ENCODE assay signal across 10 cellular contexts in genomic region chr10:5089869-5090268, GRCh38. TPM values are rescaled to one million over a fixed set of nuclear protein-coding genes. Genes with fewer than 3 reads are reported as not detected.
DNase-seq lines count a peak whose midpoint lies in the region; ATAC-seq and TF ChIP-seq lines count a peak whose summit lies in the region.
"Had no signal": no experiment of that assay in that cellular context is flagged by ENCODE, and none has a peak within 500 bp of the region (broad histone marks: within the 10 kb centered on the region; RNA-seq: fewer than 3 reads in every experiment).

No MANE protein-coding gene starts in this region.

- no peak overlapping the region for H3K27ac ChIP-seq in CD4-positive, CD25-positive, alpha-beta regulatory T cell (ENCODE audit: insufficient read depth, low read length, poor library complexity, severe bottlenecking)
- no peak overlapping the region for H3K27ac ChIP-seq in H9 (ENCODE audit: insufficient read length, low read depth, low read length)
- no peak overlapping the region for H3K27ac ChIP-seq in Panc1 (ENCODE audit: low read length)
- no peak overlapping the region for H3K27ac ChIP-seq in foreskin keratinocyte
- H3K27ac ChIP-seq in suprapubic skin, result no peak overlapping the region
- H3K27ac ChIP-seq in tibial nerve, result no peak overlapping the region
- H3K27ac ChIP-seq: skin epidermis had no signal

- no peak overlapping the region for H3K9ac ChIP-seq in H9 (ENCODE audit: extremely low read depth, insufficient read length, low read length)

- H4K91ac ChIP-seq in H9 (ENCODE audit: insufficient read length, low read depth, low read length), result no peak overlapping the region

- H3K23me2 ChIP-seq in H9 (ENCODE audit: insufficient read length, low read depth, low read length, poor library complexity, severe bottlenecking), result no peaks in the 10 kb centered on the region

- no CpG with 5 or more reads among the region's 4 CpGs for WGBS in H9 (ENCODE audit: extremely low coverage, insufficient read length, low lambda C conversion rate)
- 64% methylated on average over 4 of the region's 4 CpGs for WGBS in suprapubic skin
- 48 to 54% methylated on average over 4 of the region's 4 CpGs for WGBS in tibial nerve, 2 donors

- no peak overlapping the region for H2BK20ac ChIP-seq in H9 (ENCODE audit: low read depth, low read length, poor library complexity, severe bottlenecking)

- H3K4me1 ChIP-seq in CD4-positive, CD25-positive, alpha-beta regulatory T cell (ENCODE audit: control insufficient read depth, insufficient read depth, low read length, poor library complexity, severe bottlenecking), result no peaks in the 10 kb centered on the region
- H3K4me1 ChIP-seq in H9 (ENCODE audit: insufficient read depth, low read length), result no peaks in the 10 kb centered on the region; the same call in 1 of the 2 replicates
- no peaks in the 10 kb centered on the region for H3K4me1 ChIP-seq in Panc1 (ENCODE audit: control insufficient read depth, insufficient read depth, low read length)
- H3K4me1 ChIP-seq in foreskin keratinocyte, result peaks cover 5% of the 10 kb centered on the region
- peaks cover 3% of the 10 kb centered on the region for H3K4me1 ChIP-seq in suprapubic skin
- no peaks in the 10 kb centered on the region for H3K4me1 ChIP-seq in tibial nerve

- H3K79me1 ChIP-seq in H9 (ENCODE audit: insufficient read depth, low read depth, low read length, poor library complexity, severe bottlenecking), result no peaks in the 10 kb centered on the region

- H3K56ac ChIP-seq in H9 (ENCODE audit: insufficient read length, low read depth, low read length), result no peak overlapping the region

- no peaks in the 10 kb centered on the region for H3K79me2 ChIP-seq in H9 (ENCODE audit: insufficient read depth, low read length)

- H3K36me3 Mint-ChIP-seq in CD4-positive, CD25-positive, alpha-beta regulatory T cell, result no peaks in the 10 kb centered on the region
- H3K36me3 Mint-ChIP-seq in H9 (ENCODE audit: insufficient read depth in 1 of 3, low read depth in 3 of 3), result no peaks in the 10 kb centered on the region; a peak in 2 of 7 replicates

- no peak for TF ChIP-seq EP300 in suprapubic skin (IDR thresholded peaks at IDR 0.05)
- no peak for TF ChIP-seq EP300 in tibial nerve (IDR thresholded peaks at IDR 0.05)

- POLR2A ChIA-PET in Panc1 (lab: Charles Lee), result no interaction called here

- H3K4me3 Mint-ChIP-seq in CD4-positive, CD25-positive, alpha-beta regulatory T cell, result no peak overlapping the region
- H3K4me3 Mint-ChIP-seq in H9, result no peak overlapping the region
- H3K4me3 Mint-ChIP-seq: activated naive CD8-positive, alpha-beta T cell had no signal

- peaks cover 0 to 11% (median 6%) of the 10 kb centered on the region in 7 donors for H3K9me3 Mint-ChIP-seq in CD4-positive, CD25-positive, alpha-beta regulatory T cell
- H3K9me3 Mint-ChIP-seq in H9, result peaks cover 15 to 47% of the 10 kb centered on the region in 2 experiments

- no peak overlapping the region for H3K4me2 ChIP-seq in H9 (ENCODE audit: insufficient read depth, insufficient read length, low read length)

- no TSS peak for BruUV-seq in Panc1 (replicated peaks; lab: Mats Ljungman, UMichigan)

- H2AFZ ChIP-seq in H9 (ENCODE audit: low read length), result no peak overlapping the region

- TF ChIP-seq CTCF in H9 (conservative IDR thresholded peaks at IDR 0.05) (peak; percentile 64), Panc1 (IDR thresholded peaks at IDR 0.05) (peak; percentile 63), foreskin keratinocyte (conservative IDR thresholded peaks at IDR 0.05) (peak; percentile 73), suprapubic skin (IDR thresholded peaks at IDR 0.05) (no peak), tibial nerve (IDR thresholded peaks at IDR 0.05) (no peak)

- H4K8ac ChIP-seq in H9 (replicated peaks; ENCODE audit: insufficient read length, low read depth, low read length), result no peak overlapping the region

- ATAC-seq in CD4-positive, CD25-positive, alpha-beta regulatory T cell (ENCODE audit: low read depth in 2 of 2), result no peak
- ATAC-seq in Panc1 (no peak), foreskin keratinocyte (peak; percentile 78), HG03565 (IDR thresholded peaks at IDR 0.05; ENCODE audit: unreplicated experiment) (no peak)

- H3K4me3 ChIP-seq in CD4-positive, CD25-positive, alpha-beta regulatory T cell (ENCODE audit: low read depth, low read length), result no peak overlapping the region
- H3K4me3 ChIP-seq in Panc1 (ENCODE audit: low read depth in 2 of 2, low read length in 2 of 2) (no peak overlapping the region), suprapubic skin (no peak overlapping the region), tibial nerve (no peak overlapping the region)
- H3K4me3 ChIP-seq: skin epidermis had no signal

- H2BK15ac ChIP-seq in H9 (ENCODE audit: low read depth, low read length), result no peak overlapping the region

- no peak for TF ChIP-seq POLR2A in suprapubic skin (IDR thresholded peaks at IDR 0.05)
- no peak for TF ChIP-seq POLR2A in tibial nerve (IDR thresholded peaks at IDR 0.05)

- no peak overlapping the region for H3K27ac Mint-ChIP-seq in CD4-positive, CD25-positive, alpha-beta regulatory T cell
- H3K27ac Mint-ChIP-seq in H9, result no peak overlapping the region
- H3K27ac Mint-ChIP-seq: activated naive CD8-positive, alpha-beta T cell had no signal

- DNase-seq in CD4-positive, CD25-positive, alpha-beta regulatory T cell, result peak in 2 of 3 donors; percentile 20 to 70
- DNase-seq in H9, result peak; percentile 36
- DNase-seq in Panc1 (ENCODE audit: low read depth, low spot score), result no peak
- DNase-seq in foreskin keratinocyte, result peak; percentile 58 to 90
- no peak for DNase-seq in suprapubic skin (ENCODE audit: low spot score in 2 of 2)
- no peak for DNase-seq in NCI-H1105 treated with DMSO at 0.1 percent for 48 hours (lab: John Stamatoyannopoulos, UW)
- no peak for DNase-seq in tibial nerve (ENCODE audit: low spot score in 2 of 2)

- intact Hi-C loops in Panc1 (cut with micrococcal nuclease; ENCODE audit: unreplicated experiment), result no loop called here

- no peak overlapping the region for H2BK120ac ChIP-seq in H9 (ENCODE audit: low read depth, low read length, poor library complexity, severe bottlenecking)

- H3K36me3 ChIP-seq in CD4-positive, CD25-positive, alpha-beta regulatory T cell (ENCODE audit: control insufficient read depth, insufficient read depth, low read length), result no peaks in the 10 kb centered on the region
- H3K36me3 ChIP-seq in Panc1 (ENCODE audit: control insufficient read depth, insufficient read depth, low read length) (no peaks in the 10 kb centered on the region), suprapubic skin (no peaks in the 10 kb centered on the region), tibial nerve (no peaks in the 10 kb centered on the region)

- H4K5ac ChIP-seq in H9 (ENCODE audit: insufficient read length, low read depth, low read length), result no peak overlapping the region

- H3K9me3 ChIP-seq in CD4-positive, CD25-positive, alpha-beta regulatory T cell (ENCODE audit: control insufficient read depth in 2 of 2, low read length in 2 of 2), result peaks cover 0 to 5% of the 10 kb centered on the region in 2 experiments
- H3K9me3 ChIP-seq in H9 (ENCODE audit: control insufficient read depth, low read depth, low read length), result no peaks in the 10 kb centered on the region
- H3K9me3 ChIP-seq in Panc1 (ENCODE audit: control insufficient read depth, insufficient read depth, low read depth, low read length), result no peaks in the 10 kb centered on the region
- peaks cover 4% of the 10 kb centered on the region for H3K9me3 ChIP-seq in suprapubic skin
- peaks cover 0 to 11% (median 5%) of the 10 kb centered on the region in 4 donors for H3K9me3 ChIP-seq in tibial nerve

- no peaks in the 10 kb centered on the region for H4K20me1 ChIP-seq in H9 (ENCODE audit: control insufficient read depth, insufficient read depth, insufficient read length)

- no peak overlapping the region for H2AK5ac ChIP-seq in H9 (ENCODE audit: insufficient read length, low read length)

- no peak overlapping the region for H3K23ac ChIP-seq in H9 (ENCODE audit: insufficient read length, low read depth, low read length)

- no peak overlapping the region for H2BK5ac ChIP-seq in H9 (ENCODE audit: insufficient read length, low read length)

- H3K18ac ChIP-seq in H9 (ENCODE audit: insufficient read length, low read depth, low read length), result no peak overlapping the region

- H2BK12ac ChIP-seq in H9 (ENCODE audit: insufficient read length, low read depth, low read length), result no peak overlapping the region

- peaks cover 0 to 7% (median 3%) of the 10 kb centered on the region in 4 donors for H3K4me1 Mint-ChIP-seq in CD4-positive, CD25-positive, alpha-beta regulatory T cell
- H3K4me1 Mint-ChIP-seq in H9, result peaks cover 0 to 4% of the 10 kb centered on the region in 2 experiments; a peak in 3 of 4 replicates

- H3T11ph ChIP-seq in H9 (ENCODE audit: low read length), result no peak overlapping the region

- H3K27me3 ChIP-seq in CD4-positive, CD25-positive, alpha-beta regulatory T cell (ENCODE audit: control insufficient read depth, insufficient read depth, low read length), result peaks cover 10% of the 10 kb centered on the region
- H3K27me3 ChIP-seq in H9 (ENCODE audit: insufficient read depth, low read length) (no peaks in the 10 kb centered on the region), Panc1 (ENCODE audit: control insufficient read depth, insufficient read depth, low read length) (no peaks in the 10 kb centered on the region), foreskin keratinocyte (no peaks in the 10 kb centered on the region), suprapubic skin (no peaks in the 10 kb centered on the region), tibial nerve (no peaks in the 10 kb centered on the region)

- H3K27me3 Mint-ChIP-seq in CD4-positive, CD25-positive, alpha-beta regulatory T cell, result peaks cover 4% of the 10 kb centered on the region
- no peaks in the 10 kb centered on the region for H3K27me3 Mint-ChIP-seq in H9 (ENCODE audit: low read depth)

- in situ Hi-C loops in Panc1 (cut with HindIII; ENCODE audit: low pct_unique_long_range_greater_than_20kb, low sequenced_read_pairs), result no loop called here

- CTCF ChIA-PET in Panc1 (lab: Charles Lee), result no interaction called here

- H3K14ac ChIP-seq in H9 (ENCODE audit: insufficient read depth, low read length), result no peak overlapping the region

- no peak overlapping the region for H3K4ac ChIP-seq in H9 (ENCODE audit: low read depth, low read length)

RNA-seq across cellular contexts. Expression of gene AKR1C3, which starts 4.3 kb away (rescaled TPM):
- total RNA-seq in CD4-positive, CD25-positive, alpha-beta regulatory T cell, result 7.4 TPM
- polyA plus RNA-seq in CD4-positive, CD25-positive, alpha-beta regulatory T cell, result 10 to 100 TPM in 3 of 4 donors, 1 to 10 TPM in 1; 8.9 to 49.6 (median 14.2) TPM
- total RNA-seq in H9 (2021) (2.1 and 4.5 TPM in 2 replicates), Panc1 (2021; ENCODE audit: unreplicated experiment) (0.62 TPM), foreskin keratinocyte (0.44 and 0.56 TPM in 2 replicates), suprapubic skin (10 to 100 TPM; 13.4 to 43.0 (median 15.5) TPM), tibial nerve (10 to 100 TPM; 31.5 to 55.8 (median 43.1) TPM)
- 0.68 TPM for polyA plus RNA-seq in Panc1 (2012; ENCODE audit: insufficient read length)
- 0.52 and 0.78 TPM in 2 replicates for polyA plus RNA-seq in foreskin keratinocyte

Comparison
In these comparisons a context has a peak if more than half of its experiments do, and no peak if none do; other contexts are left out.
1. DNase-seq: peak in CD4-positive, CD25-positive, alpha-beta regulatory T cell (2 of 3), H9 (single experiment) and foreskin keratinocyte (2 of 2); none in Panc1 (single experiment), suprapubic skin (0 of 2), NCI-H1105 treated with DMSO at 0.1 percent for 48 hours (single experiment) and tibial nerve (0 of 2).
2. CTCF ChIP-seq: peak in H9 (single experiment), Panc1 (single experiment) and foreskin keratinocyte (single experiment); none in suprapubic skin (0 of 2) and tibial nerve (0 of 5).